17 cellular contexts compared by ENCODE assay signal in genomic region chr22:46337870-46338269, GRCh38. TPM values are rescaled to one million over a fixed set of nuclear protein-coding genes. Genes with fewer than 3 reads are reported as not detected.
A peak's percentile ranks its signal among the peaks of the same experiment; 100 is the strongest.
DNase-seq lines count a peak whose midpoint lies in the region; ATAC-seq and TF ChIP-seq lines count a peak whose summit lies in the region.
"Had no signal": no experiment of that assay in that cellular context is flagged by ENCODE, and none has a peak within 500 bp of the region (broad histone marks: within the 10 kb centered on the region; RNA-seq: fewer than 3 reads in every experiment).

No MANE protein-coding gene starts in this region.

- no peaks in the 10 kb centered on the region for H3K9me3 Mint-ChIP-seq in CD4-positive, alpha-beta T cell
- H3K9me3 Mint-ChIP-seq in activated T-helper 2 cell treated with anti-CD3 and anti-CD28 coated beads, Interferon-gamma antibody, Interleukin-2, Interleukin-4, amounts not matched to agents 10 μg/mL and 5 μg/mL and 100 μg/mL, durations not matched to agents 14 hours and 24 hours and 36 hours = no peaks in the 10 kb centered on the region
- no peaks in the 10 kb centered on the region for H3K9me3 Mint-ChIP-seq in nephron progenitor cell
- H3K9me3 Mint-ChIP-seq: mesothelial cell of epicardium had no signal

- H3K4me3 ChIP-seq in DOHH2 (ENCODE audit: low read length) (no peak overlapping the region), MM.1S (ENCODE audit: low read length) (no peak overlapping the region)
- H3K4me3 ChIP-seq: right atrium auricular region had no signal

- TF ChIP-seq CTCF in CD4-positive, alpha-beta T cell (IDR thresholded peaks at IDR 0.05) = no peak
- TF ChIP-seq CTCF in DOHH2 (IDR thresholded peaks at IDR 0.05; ENCODE audit: low read depth, low read length, poor library complexity, severe bottlenecking) = no peak
- no peak for TF ChIP-seq CTCF in nephron progenitor cell (IDR thresholded peaks at IDR 0.05)
- TF ChIP-seq CTCF in MM.1S (IDR thresholded peaks at IDR 0.05; ENCODE audit: low read length) = no peak

- H3K27ac ChIP-seq in CD4-positive, alpha-beta T cell (ENCODE audit: low read depth, low read length) = no peak overlapping the region
- H3K27ac ChIP-seq in DOHH2 (ENCODE audit: low read depth, low read length) (no peak overlapping the region), MM.1S (ENCODE audit: low read length) (no peak overlapping the region)

- intact Hi-C loops in CD4-positive, alpha-beta T cell (cut with DNase I, micrococcal nuclease) = no loop called here
- intact Hi-C loops in activated T-helper 2 cell treated with anti-CD3 and anti-CD28 coated beads, Interferon-gamma antibody, Interleukin-2, Interleukin-4, amounts not matched to agents 10 μg/mL and 5 μg/mL and 100 μg/mL, durations not matched to agents 14 hours and 24 hours and 36 hours (cut with micrococcal nuclease) = no loop called here

- peaks cover 45% of the 10 kb centered on the region for H3K79me2 ChIP-seq in DOHH2 (ENCODE audit: control insufficient read depth, low read length)
- peaks cover 66% of the 10 kb centered on the region for H3K79me2 ChIP-seq in MM.1S (ENCODE audit: low read length)

- no peak overlapping the region for H2AFZ ChIP-seq in MM.1S (ENCODE audit: low read length)

- H3K4me1 ChIP-seq in DOHH2 (ENCODE audit: control insufficient read depth, low read length) (peaks cover 14% of the 10 kb centered on the region), MM.1S (ENCODE audit: low read length) (peaks cover 14% of the 10 kb centered on the region)

- H4K20me1 ChIP-seq in DOHH2 (ENCODE audit: control insufficient read depth, insufficient read depth, low read depth, low read length) (peaks cover 5% of the 10 kb centered on the region; the same call in 1 of the 2 replicates), MM.1S (ENCODE audit: insufficient read depth, low read length) (no peaks in the 10 kb centered on the region; the same call in 1 of the 2 replicates)

- H3K4me2 ChIP-seq in DOHH2 (ENCODE audit: low read length) = peak overlapping the region; percentile 84; the same call in 1 of the 2 replicates
- no peak overlapping the region for H3K4me2 ChIP-seq in MM.1S (ENCODE audit: low read depth, low read length)

- H3K4me3 Mint-ChIP-seq in CD4-positive, alpha-beta T cell = peak overlapping the region; percentile 95
- H3K4me3 Mint-ChIP-seq in activated T-helper 2 cell treated with anti-CD3 and anti-CD28 coated beads, Interferon-gamma antibody, Interleukin-2, Interleukin-4, amounts not matched to agents 10 μg/mL and 5 μg/mL and 100 μg/mL, durations not matched to agents 14 hours and 24 hours and 36 hours (ENCODE audit: low read depth) = peak overlapping the region; percentile 14
- peak overlapping the region; percentile 59 for H3K4me3 Mint-ChIP-seq in nephron progenitor cell

- H3K4me1 Mint-ChIP-seq in CD4-positive, alpha-beta T cell (ENCODE audit: low read depth) = peaks cover 48% of the 10 kb centered on the region
- peaks cover 26% of the 10 kb centered on the region for H3K4me1 Mint-ChIP-seq in activated T-helper 2 cell treated with anti-CD3 and anti-CD28 coated beads, Interferon-gamma antibody, Interleukin-2, Interleukin-4, amounts not matched to agents 10 μg/mL and 5 μg/mL and 100 μg/mL, durations not matched to agents 14 hours and 24 hours and 36 hours (ENCODE audit: low read depth)
- H3K4me1 Mint-ChIP-seq in nephron progenitor cell = peaks cover 31% of the 10 kb centered on the region

- no peak for ATAC-seq in CD4-positive, alpha-beta T cell (ENCODE audit: poor library complexity)
- ATAC-seq: HCT116 had no signal

- no peaks in the 10 kb centered on the region for H3K27me3 ChIP-seq in CD4-positive, alpha-beta T cell (ENCODE audit: control insufficient read depth, insufficient read depth, low read length)
- no peaks in the 10 kb centered on the region for H3K27me3 ChIP-seq in DOHH2 (ENCODE audit: control insufficient read depth, low read length)
- H3K27me3 ChIP-seq in MM.1S (replicated peaks; ENCODE audit: insufficient read depth, low read length) = no peaks in the 10 kb centered on the region
- H3K27me3 ChIP-seq: right atrium auricular region had no signal

- POLR2A ChIA-PET in CD4-positive, alpha-beta T cell (lab: Charles Lee) = no interaction called here

- no peaks in the 10 kb centered on the region for H3K27me3 Mint-ChIP-seq in CD4-positive, alpha-beta T cell
- no peaks in the 10 kb centered on the region for H3K27me3 Mint-ChIP-seq in activated T-helper 2 cell treated with anti-CD3 and anti-CD28 coated beads, Interferon-gamma antibody, Interleukin-2, Interleukin-4, amounts not matched to agents 10 μg/mL and 5 μg/mL and 100 μg/mL, durations not matched to agents 14 hours and 24 hours and 36 hours (ENCODE audit: low read depth)
- peaks cover 4% of the 10 kb centered on the region for H3K27me3 Mint-ChIP-seq in nephron progenitor cell (ENCODE audit: low read depth, poor library complexity)

- no peaks in the 10 kb centered on the region for H3K9me3 ChIP-seq in CD4-positive, alpha-beta T cell (ENCODE audit: control insufficient read depth, low read length)
- H3K9me3 ChIP-seq in DOHH2 (ENCODE audit: control insufficient read depth, insufficient read depth, low read length) (no peaks in the 10 kb centered on the region), MM.1S (replicated peaks; ENCODE audit: insufficient read depth, low read length) (no peaks in the 10 kb centered on the region)
- H3K9me3 ChIP-seq: right atrium auricular region had no signal

- H3K9ac ChIP-seq in MM.1S (ENCODE audit: low read length) = no peak overlapping the region

- H3K36me3 ChIP-seq in DOHH2 (ENCODE audit: control insufficient read depth, low read length) (peaks cover 70% of the 10 kb centered on the region), MM.1S (replicated peaks; ENCODE audit: insufficient read depth, low read length) (0 out of 2 replicates have a peak, but pooled peaks cover 7% of the 10 kb centered on the region)

- H3F3A ChIP-seq in DOHH2 (ENCODE audit: control insufficient read depth, insufficient read depth) (peaks cover 17% of the 10 kb centered on the region), MM.1S (ENCODE audit: insufficient read depth, low read length) (peaks cover 23% of the 10 kb centered on the region)

- H3K9me2 ChIP-seq in DOHH2 (replicated peaks; ENCODE audit: control insufficient read depth, low read length) (no peaks in the 10 kb centered on the region), MM.1S (replicated peaks; ENCODE audit: insufficient read depth, low read length) (no peaks in the 10 kb centered on the region)

- no peak for DNase-seq in CD4-positive, alpha-beta T cell
- DNase-seq in activated T-helper 2 cell treated with anti-CD3 and anti-CD28 coated beads, Interferon-gamma antibody, Interleukin-2, Interleukin-4, amounts not matched to agents 10 μg/mL and 5 μg/mL and 100 μg/mL, durations not matched to agents 14 hours and 24 hours and 36 hours (ENCODE audit: low spot score) = no peak
- DNase-seq in nephron progenitor cell (no peak), D341Med (ENCODE audit: low spot score) (no peak), MM.1S (no peak), SKM-1 treated with dmso at 0.1 percent for 144 hours (lab: John Stamatoyannopoulos, UW; ENCODE audit: unreplicated experiment) (no peak)
- DNase-seq: activated CD4-positive, alpha-beta T cell treated with anti-CD3 and anti-CD28 coated beads, Interleukin-2, amount 50 U/mL, for 48 hours; amygdala; central memory CD4-positive, alpha-beta T cell; kidney glomerular epithelial cell; NCI-H748 treated with DMSO at 0.1 percent for 48 hours; occipital lobe; SHP77 had no signal

- H3K36me3 Mint-ChIP-seq in CD4-positive, alpha-beta T cell (ENCODE audit: low read depth) = peaks cover 64% of the 10 kb centered on the region
- peaks cover 65% of the 10 kb centered on the region for H3K36me3 Mint-ChIP-seq in activated T-helper 2 cell treated with anti-CD3 and anti-CD28 coated beads, Interferon-gamma antibody, Interleukin-2, Interleukin-4, amounts not matched to agents 10 μg/mL and 5 μg/mL and 100 μg/mL, durations not matched to agents 14 hours and 24 hours and 36 hours (ENCODE audit: low read depth)
- peaks cover 57% of the 10 kb centered on the region for H3K36me3 Mint-ChIP-seq in nephron progenitor cell (ENCODE audit: low read depth)

- CTCF ChIA-PET in CD4-positive, alpha-beta T cell (lab: Charles Lee) = no interaction called here

- no peak overlapping the region for H3K27ac Mint-ChIP-seq in CD4-positive, alpha-beta T cell
- no peak overlapping the region for H3K27ac Mint-ChIP-seq in activated T-helper 2 cell treated with anti-CD3 and anti-CD28 coated beads, Interferon-gamma antibody, Interleukin-2, Interleukin-4, amounts not matched to agents 10 μg/mL and 5 μg/mL and 100 μg/mL, durations not matched to agents 14 hours and 24 hours and 36 hours
- H3K27ac Mint-ChIP-seq in nephron progenitor cell = no peak overlapping the region
- H3K27ac Mint-ChIP-seq: mesothelial cell of epicardium had no signal

RNA-seq across cellular contexts. Expression of gene TRMU, which starts 2.4 kb away (rescaled TPM):
- 10 to 100 TPM; 65.2 to 65.4 TPM for total RNA-seq in CD4-positive, alpha-beta T cell
- 74.1 and 76.0 TPM in 2 replicates for total RNA-seq in activated T-helper 2 cell treated with anti-CD3 and anti-CD28 coated beads, Interferon-gamma antibody, Interleukin-2, Interleukin-4, amounts not matched to agents 10 μg/mL and 5 μg/mL and 100 μg/mL, durations not matched to agents 14 hours and 24 hours and 36 hours

RNA-seq across cellular contexts. Expression of gene GTSE1, which starts 41.2 kb away (rescaled TPM):
- total RNA-seq in CD4-positive, alpha-beta T cell = under 1 TPM; 0.14 to 0.89 TPM
- 46.1 and 47.7 TPM in 2 replicates for total RNA-seq in activated T-helper 2 cell treated with anti-CD3 and anti-CD28 coated beads, Interferon-gamma antibody, Interleukin-2, Interleukin-4, amounts not matched to agents 10 μg/mL and 5 μg/mL and 100 μg/mL, durations not matched to agents 14 hours and 24 hours and 36 hours

Comparison
In these comparisons a context has a peak if more than half of its experiments do, and no peak if none do; other contexts are left out.
1. H3K4me3 Mint-ChIP-seq: peak in every context shown above with its lines; median percentile 95 in CD4-positive, alpha-beta T cell; 59 in nephron progenitor cell; 14 in activated T-helper 2 cell treated with anti-CD3 and anti-CD28 coated beads, Interferon-gamma antibody, Interleukin-2, Interleukin-4, amounts not matched to agents 10 μg/mL and 5 μg/mL and 100 μg/mL, durations not matched to agents 14 hours and 24 hours and 36 hours.
2. RNA of gene GTSE1, which starts 41.2 kb away (total RNA-seq): 46.1 to 47.7 TPM in activated T-helper 2 cell treated with anti-CD3 and anti-CD28 coated beads, Interferon-gamma antibody, Interleukin-2, Interleukin-4, amounts not matched to agents 10 μg/mL and 5 μg/mL and 100 μg/mL, durations not matched to agents 14 hours and 24 hours and 36 hours; 0.14 to 0.89 TPM in CD4-positive, alpha-beta T cell; every median in the first group is over 10 times any median in the second.